ENCODE assay signal across 9 cellular contexts in genomic region chr13:50236898-50237318, GRCh38.
DNase-seq lines count a peak whose midpoint lies in the region; ATAC-seq and TF ChIP-seq lines count a peak whose summit lies in the region.
"Had no signal": no experiment of that assay in that cellular context is flagged by ENCODE, and none has a peak within 500 bp of the region (broad histone marks: within the 10 kb centered on the region; RNA-seq: fewer than 3 reads in every experiment).

No MANE protein-coding gene starts in this region.

- H3K9me3 ChIP-seq in CD4-positive, alpha-beta memory T cell (ENCODE audit: control insufficient read depth in 1 of 2, low read length in 2 of 2) = no peaks in the 10 kb centered on the region

- ATAC-seq in GM19468 (IDR thresholded peaks at IDR 0.05; ENCODE audit: extremely low read depth, unreplicated experiment) = peak; percentile 85
- ATAC-seq in HG03457 (IDR thresholded peaks at IDR 0.05; ENCODE audit: unreplicated experiment) = peak; percentile 88
- no peak for ATAC-seq in left lobe of liver

- CTCF ChIA-PET in CD4-positive, alpha-beta memory T cell (lab: Charles Lee; ENCODE audit: partially characterized antibody) = interaction anchor here (0.8 to 2.8 kb wide), 13 partner anchors 12 to 675 kb away, joined by 3 to 13 read pairs (median 4); partner anchors contain the start of gene TRIM13

- TF ChIP-seq CTCF in astrocyte of the cerebellum (IDR thresholded peaks at IDR 0.05; ENCODE audit: low read depth, low read length, missing control alignments) = no peak

- intact Hi-C loops in CD4-positive, alpha-beta memory T cell (cut with micrococcal nuclease) = loop anchor here (2.0 to 10.0 kb wide), 5 partner anchors 85 to 675 kb away; partner anchors contain the start of gene TRIM13

- H3K36me3 ChIP-seq in CD4-positive, alpha-beta memory T cell (ENCODE audit: insufficient read depth, low read length) = no peaks in the 10 kb centered on the region

- in situ Hi-C loops in astrocyte of the cerebellum (cut with HindIII; ENCODE audit: low sequenced_read_pairs) = no loop called here

- no peaks in the 10 kb centered on the region for H3K27me3 Mint-ChIP-seq in CD4-positive, alpha-beta memory T cell

- peak overlapping the region; percentile 83 to 97 (median 95) for H3K27ac Mint-ChIP-seq in CD4-positive, alpha-beta memory T cell

- H3K4me1 Mint-ChIP-seq in CD4-positive, alpha-beta memory T cell = peaks cover 32 to 52% (median 37%) of the 10 kb centered on the region in 4 donors

- peaks cover 39% of the 10 kb centered on the region for H3K4me1 ChIP-seq in CD4-positive, alpha-beta memory T cell (ENCODE audit: insufficient read depth, low read length)

- POLR2A ChIA-PET in CD4-positive, alpha-beta memory T cell (lab: Charles Lee; ENCODE audit: partially characterized antibody) = interaction anchor here (1.0 to 4.1 kb wide), 18 partner anchors 8 to 1216 kb away, joined by 3 to 61 read pairs (median 6); partner anchors contain the start of genes INTS6, SPRYD7 and TRIM13

- H3K27me3 ChIP-seq in CD4-positive, alpha-beta memory T cell (ENCODE audit: insufficient read depth, low read length) = no peaks in the 10 kb centered on the region

- peak overlapping the region; percentile 76 to 93 (median 86) for H3K4me3 Mint-ChIP-seq in CD4-positive, alpha-beta memory T cell

- peak overlapping the region; percentile 77 for H3K27ac ChIP-seq in CD4-positive, alpha-beta memory T cell (ENCODE audit: low read depth, low read length)

- H3K4me3 ChIP-seq in CD4-positive, alpha-beta memory T cell (ENCODE audit: low read length in 2 of 2) = peak overlapping the region in 1 of 2 donors; percentile 55
- H3K4me3 ChIP-seq in astrocyte of the cerebellum (ENCODE audit: low read depth, low read length) = no peak overlapping the region

- H3K36me3 Mint-ChIP-seq in CD4-positive, alpha-beta memory T cell = peaks cover 7 to 16% of the 10 kb centered on the region in 2 donors

- peak; percentile 52 to 74 (median 56) for DNase-seq in CD4-positive, alpha-beta memory T cell
- DNase-seq in astrocyte of the cerebellum (ENCODE audit: low read depth) (peak; percentile 55), medulla oblongata (ENCODE audit: extremely low spot score) (no peak), left lobe of liver (ENCODE audit: low spot score) (no peak), NCI-H748 (lab: John Stamatoyannopoulos, UW; ENCODE audit: unreplicated experiment) (no peak), NCI-H2171 treated with DMSO at 0.1 percent for 48 hours (lab: John Stamatoyannopoulos, UW) (no peak)
- DNase-seq: DND-41 had no signal

- peaks cover 0 to 8% (median 6%) of the 10 kb centered on the region in 8 donors for H3K9me3 Mint-ChIP-seq in CD4-positive, alpha-beta memory T cell

Comparison
In these comparisons a context has a peak if more than half of its experiments do, and no peak if none do; other contexts are left out.
1. DNase-seq: peak in CD4-positive, alpha-beta memory T cell (5 of 5) and astrocyte of the cerebellum (single experiment); none in medulla oblongata (single experiment), left lobe of liver (single experiment), NCI-H748 (single experiment) and NCI-H2171 treated with DMSO at 0.1 percent for 48 hours (single experiment).